ENCODE assay signal across 8 cellular contexts in the genomic region with DNA sequence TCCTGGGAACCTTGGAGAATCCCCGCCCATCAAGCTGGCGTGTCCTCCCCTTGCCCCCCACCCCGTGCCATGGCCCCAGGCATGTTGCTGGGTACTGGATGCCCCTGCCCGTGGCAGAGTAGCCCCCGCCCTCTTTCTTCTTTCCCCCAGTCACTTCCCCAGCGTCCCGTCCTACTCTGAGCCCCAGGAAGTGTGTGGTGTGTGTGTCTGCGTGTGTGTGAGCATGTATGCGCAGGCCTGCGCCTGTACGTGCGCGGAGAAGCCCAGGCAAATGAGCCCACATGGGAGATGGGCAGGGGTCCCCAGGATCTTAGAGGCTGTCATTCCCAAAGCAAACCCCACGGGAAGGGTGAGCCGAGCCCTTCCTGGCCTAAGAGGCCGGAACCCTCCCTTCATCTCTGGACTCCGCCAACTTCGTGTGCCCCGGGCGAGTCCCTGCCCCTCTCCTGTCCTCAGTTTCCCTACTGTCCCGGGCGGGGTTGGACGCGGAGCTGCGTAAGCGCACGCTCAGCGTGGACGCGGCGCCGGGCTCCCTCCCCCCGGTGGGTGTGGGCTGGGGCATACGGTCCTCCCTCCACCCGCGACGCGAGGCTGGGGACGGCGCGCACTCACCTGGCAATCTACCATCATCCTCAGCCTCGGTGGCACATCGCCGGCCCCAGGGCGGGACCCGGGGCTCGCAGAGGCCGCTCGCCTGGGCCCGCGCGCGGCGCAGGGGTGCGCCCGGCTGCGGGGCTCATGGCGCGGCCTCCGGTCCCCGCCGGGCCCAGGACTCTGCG. TPM values are rescaled to one million over a fixed set of nuclear protein-coding genes. Genes with fewer than 3 reads are reported as not detected.
DNase-seq lines count a peak whose midpoint lies in the region; TF ChIP-seq lines count a peak whose summit lies in the region.

No MANE protein-coding gene starts in this region.

- TF ChIP-seq CTCF in HFFc6 (IDR thresholded peaks at IDR 0.05) (no peak), endodermal cell (conservative IDR thresholded peaks at IDR 0.05) (no peak), type B pancreatic cell (conservative IDR thresholded peaks at IDR 0.05) (no peak)

- H3K36me3 Mint-ChIP-seq in HFFc6 (ENCODE audit: low read depth) = no peaks in the 10 kb centered on the region
- H3K36me3 Mint-ChIP-seq in activated CD4-positive, alpha-beta memory T cell treated with anti-CD3 and anti-CD28 coated beads, Interleukin-2, amount 10 ng/mL, durations not matched to agents 7 days and 5 days (ENCODE audit: low read depth) = peaks cover 12% of the 10 kb centered on the region
- H3K36me3 Mint-ChIP-seq in endodermal cell (ENCODE audit: low read depth) = peaks cover 1% of the 10 kb centered on the region
- H3K36me3 Mint-ChIP-seq in type B pancreatic cell = no peaks in the 10 kb centered on the region

- H3K27me3 ChIP-seq in endodermal cell (ENCODE audit: control insufficient read depth, insufficient read depth, low read length, poor library complexity, severe bottlenecking) (no peaks in the 10 kb centered on the region), muscle layer of colon (ENCODE audit: control insufficient read depth in 1 of 2, insufficient read depth in 2 of 2, low read length in 2 of 2) (no peaks in the 10 kb centered on the region)

- 0 to 4% methylated on average over 9 to 61 of the region's 63 CpGs for WGBS in endodermal cell (ENCODE audit: insufficient coverage in 1 of 2, insufficient read length in 1 of 2), 2 experiments

- peaks cover 9% of the 10 kb centered on the region for H3K4me1 ChIP-seq in endodermal cell (ENCODE audit: control insufficient read depth, insufficient read depth, low read length)
- peaks cover 30% of the 10 kb centered on the region for H3K4me1 ChIP-seq in muscle layer of colon (ENCODE audit: insufficient read depth, low read length)

- H3K27ac ChIP-seq in endodermal cell (ENCODE audit: low read depth, low read length) = peak overlapping the region; percentile 68
- H3K27ac ChIP-seq in muscle layer of colon (ENCODE audit: low read depth, low read length) = peak overlapping the region; percentile 75

- peak overlapping the region; percentile 82 for H3K4me3 Mint-ChIP-seq in HFFc6
- peak overlapping the region; percentile 88 for H3K4me3 Mint-ChIP-seq in activated CD4-positive, alpha-beta memory T cell treated with anti-CD3 and anti-CD28 coated beads, Interleukin-2, amount 10 ng/mL, durations not matched to agents 7 days and 5 days
- peak overlapping the region; percentile 75 for H3K4me3 Mint-ChIP-seq in endodermal cell
- H3K4me3 Mint-ChIP-seq in type B pancreatic cell = peak overlapping the region; percentile 94

- H3K9me3 ChIP-seq in endodermal cell (ENCODE audit: control insufficient read depth, low read length) (no peaks in the 10 kb centered on the region), muscle layer of colon (ENCODE audit: low read length) (no peaks in the 10 kb centered on the region)

- peak overlapping the region; percentile 80 for H3K9ac ChIP-seq in endodermal cell (ENCODE audit: extremely low read depth, low read length, poor library complexity, severe bottlenecking)
- H3K9ac ChIP-seq in muscle layer of colon (ENCODE audit: low read length) = peak overlapping the region; percentile 71

- H3K4me3 ChIP-seq in endodermal cell (ENCODE audit: low read length) = peak overlapping the region; percentile 88
- peak overlapping the region; percentile 71 to 79 for H3K4me3 ChIP-seq in muscle layer of colon (ENCODE audit: low read depth in 1 of 2, low read length in 2 of 2)

- CTCF ChIA-PET in activated CD4-positive, alpha-beta memory T cell treated with anti-CD3 and anti-CD28 coated beads, Interleukin-2, amount 10 ng/mL, durations not matched to agents 7 days and 5 days (lab: Charles Lee) = interaction anchor here (0.8 to 8.9 kb wide), 11 partner anchors 10 to 126 kb away, joined by 3 to 190 read pairs (median 5); partner anchors contain the start of gene GTF3C5

- H3K27ac Mint-ChIP-seq in HFFc6 (peak overlapping the region; percentile 77), endodermal cell (peak overlapping the region; percentile 75), type B pancreatic cell (peak overlapping the region; percentile 96)
- H3K27ac Mint-ChIP-seq in activated CD4-positive, alpha-beta memory T cell treated with anti-CD3 and anti-CD28 coated beads, Interleukin-2, amount 10 ng/mL, durations not matched to agents 7 days and 5 days = peak overlapping the region; percentile 89

- H3K4me1 Mint-ChIP-seq in HFFc6 (ENCODE audit: low read depth) (peaks cover 26% of the 10 kb centered on the region), endodermal cell (peaks cover 23% of the 10 kb centered on the region), type B pancreatic cell (ENCODE audit: unreplicated experiment) (peaks cover 25% of the 10 kb centered on the region)
- H3K4me1 Mint-ChIP-seq in activated CD4-positive, alpha-beta memory T cell treated with anti-CD3 and anti-CD28 coated beads, Interleukin-2, amount 10 ng/mL, durations not matched to agents 7 days and 5 days = peaks cover 46% of the 10 kb centered on the region

- peak; percentile 14 for DNase-seq in NCI-H1092 treated with DMSO at 0.1 percent for 48 hours (lab: John Stamatoyannopoulos, UW)
- DNase-seq in NCI-H1092 (lab: John Stamatoyannopoulos, UW) = no peak
- DNase-seq in HFFc6 = peak; percentile 12
- peak; percentile 4 for DNase-seq in NCI-H1105 (lab: John Stamatoyannopoulos, UW)
- DNase-seq in activated CD4-positive, alpha-beta memory T cell treated with anti-CD3 and anti-CD28 coated beads, Interleukin-2, amount 10 ng/mL, durations not matched to agents 7 days and 5 days = peak; percentile 62
- peak; percentile 68 for DNase-seq in endodermal cell
- DNase-seq in type B pancreatic cell (ENCODE audit: extremely low spot score, unreplicated experiment) = no peak

- H3K9me3 Mint-ChIP-seq in HFFc6 = no peaks in the 10 kb centered on the region
- H3K9me3 Mint-ChIP-seq in activated CD4-positive, alpha-beta memory T cell treated with anti-CD3 and anti-CD28 coated beads, Interleukin-2, amount 10 ng/mL, durations not matched to agents 7 days and 5 days = no peaks in the 10 kb centered on the region
- H3K9me3 Mint-ChIP-seq in endodermal cell = no peaks in the 10 kb centered on the region
- no peaks in the 10 kb centered on the region for H3K9me3 Mint-ChIP-seq in type B pancreatic cell

- H3K36me3 ChIP-seq in endodermal cell (ENCODE audit: control insufficient read depth, insufficient read depth, low read length) = peaks cover 5% of the 10 kb centered on the region
- no peaks in the 10 kb centered on the region for H3K36me3 ChIP-seq in muscle layer of colon (ENCODE audit: insufficient read depth, low read length)

- POLR2A ChIA-PET in activated CD4-positive, alpha-beta memory T cell treated with anti-CD3 and anti-CD28 coated beads, Interleukin-2, amount 10 ng/mL, durations not matched to agents 7 days and 5 days (lab: Charles Lee) = interaction anchor here (0.8 to 8.1 kb wide), 9 partner anchors 13 to 126 kb away, joined by 3 to 131 read pairs (median 5); partner anchors contain the start of genes GTF3C5 and RALGDS

- H3K27me3 Mint-ChIP-seq in HFFc6 (ENCODE audit: insufficient read depth) = peaks cover 2% of the 10 kb centered on the region
- H3K27me3 Mint-ChIP-seq in activated CD4-positive, alpha-beta memory T cell treated with anti-CD3 and anti-CD28 coated beads, Interleukin-2, amount 10 ng/mL, durations not matched to agents 7 days and 5 days = no peaks in the 10 kb centered on the region
- no peaks in the 10 kb centered on the region for H3K27me3 Mint-ChIP-seq in endodermal cell (ENCODE audit: insufficient read depth)
- H3K27me3 Mint-ChIP-seq in type B pancreatic cell = no peaks in the 10 kb centered on the region

RNA-seq across cellular contexts. Expression of gene GBGT1, which starts 15.2 kb away (rescaled TPM):
- 1 to 10 TPM; 1.1 to 2.8 (median 1.7) TPM for total RNA-seq in HFFc6 (2021; fragmentation: NEBNext Ultra II Directional; extraction: Animal tissue kit (Norgen Biotek cat#: 25700))
- 1 to 10 TPM; 2.5 to 3.9 TPM for total RNA-seq in activated CD4-positive, alpha-beta memory T cell treated with anti-CD3 and anti-CD28 coated beads, Interleukin-2, amount 10 ng/mL, durations not matched to agents 7 days and 5 days
- total RNA-seq in endodermal cell = 10 to 100 TPM; 28.2 to 29.1 TPM
- polyA plus RNA-seq in endodermal cell (2013, experiment 1 of 2) = 7.5 TPM
- 7.8 TPM for polyA plus RNA-seq in endodermal cell (2013, experiment 2 of 2)
- 21.0 and 54.9 TPM in 2 replicates for total RNA-seq in type B pancreatic cell (ENCODE audit: low replicate concordance)

RNA-seq across cellular contexts. Expression of gene RALGDS, which starts 27.5 kb away (rescaled TPM):
- total RNA-seq in HFFc6 (2021; fragmentation: NEBNext Ultra II Directional; extraction: Animal tissue kit (Norgen Biotek cat#: 25700)) = 10 to 100 TPM; 12.1 to 15.8 (median 14.8) TPM
- total RNA-seq in activated CD4-positive, alpha-beta memory T cell treated with anti-CD3 and anti-CD28 coated beads, Interleukin-2, amount 10 ng/mL, durations not matched to agents 7 days and 5 days = 100 to 1,000 TPM; 113 to 123 TPM
- 10 to 100 TPM; 28.0 to 30.7 TPM for total RNA-seq in endodermal cell
- 79.9 TPM for polyA plus RNA-seq in endodermal cell (2013, experiment 1 of 2)
- 71.6 TPM for polyA plus RNA-seq in endodermal cell (2013, experiment 2 of 2)
- 64.8 and 86.3 TPM in 2 replicates for total RNA-seq in type B pancreatic cell (ENCODE audit: low replicate concordance)

Comparison
In these comparisons a context has a peak if more than half of its experiments do, and no peak if none do; other contexts are left out.
1. DNase-seq: peak in NCI-H1092 treated with DMSO at 0.1 percent for 48 hours (single experiment), HFFc6 (single experiment), NCI-H1105 (single experiment), activated CD4-positive, alpha-beta memory T cell treated with anti-CD3 and anti-CD28 coated beads, Interleukin-2, amount 10 ng/mL, durations not matched to agents 7 days and 5 days (single experiment) and endodermal cell (single experiment); none in NCI-H1092 (single experiment) and type B pancreatic cell (single experiment).
2. Peak in every context shown above with its lines, with median percentiles within 50 percentile points of each other: H3K27ac Mint-ChIP-seq and H3K4me3 Mint-ChIP-seq.